ENCODE assay signal across 12 cellular contexts in the genomic region with DNA sequence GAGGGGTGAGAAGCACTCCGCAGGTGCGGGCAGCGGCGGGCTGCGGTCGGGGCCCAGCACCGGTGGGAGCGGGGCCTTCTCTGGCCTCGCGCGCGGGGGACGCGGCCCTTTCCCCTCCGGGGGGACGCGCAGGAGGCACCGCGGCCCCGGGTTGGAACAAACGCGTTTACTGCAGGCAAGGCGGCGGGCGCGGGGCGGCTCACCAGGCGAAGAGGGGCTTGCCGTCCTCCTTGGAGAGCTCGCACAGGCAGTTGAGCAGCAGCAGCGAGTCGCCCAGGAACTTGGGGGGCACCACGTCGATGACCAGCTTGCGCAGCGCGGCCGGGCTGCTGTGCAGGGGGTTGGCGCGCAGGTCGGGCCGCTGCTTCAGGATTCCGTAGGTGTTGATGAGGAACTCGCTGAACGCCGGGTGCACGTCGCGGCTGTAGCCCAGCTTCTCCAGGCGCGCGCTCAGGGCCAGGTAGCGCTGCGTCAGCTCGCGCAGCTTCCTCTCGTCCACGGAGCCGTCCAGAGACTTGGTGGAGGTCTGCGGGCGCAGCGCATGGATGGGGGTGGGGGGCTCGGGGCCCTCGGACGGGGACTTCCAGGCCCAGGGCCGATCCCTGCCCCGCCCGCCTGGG. TPM values are rescaled to one million over a fixed set of nuclear protein-coding genes. Genes with fewer than 3 reads are reported as not detected.
A peak's percentile ranks its signal among the peaks of the same experiment; 100 is the strongest.
DNase-seq lines count a peak whose midpoint lies in the region; ATAC-seq and TF ChIP-seq lines count a peak whose summit lies in the region.
"Had no signal": no experiment of that assay in that cellular context is flagged by ENCODE, and none has a peak within 500 bp of the region (broad histone marks: within the 10 kb centered on the region; RNA-seq: fewer than 3 reads in every experiment).

No MANE protein-coding gene starts in this region.

- intact Hi-C loops in cardiac septum (cut with DNase I) (no loop called here), natural killer cell (cut with micrococcal nuclease) (no loop called here), transverse colon (cut with DNase I; ENCODE audit: low total_unique reads) (no loop called here)
- intact Hi-C loops in activated CD4-positive, alpha-beta memory T cell treated with anti-CD3 and anti-CD28 coated beads for 36 hours (cut with micrococcal nuclease), result no loop called here

- H3K27me3 Mint-ChIP-seq in activated CD4-positive, alpha-beta memory T cell treated with anti-CD3 and anti-CD28 coated beads for 36 hours, result no peaks in the 10 kb centered on the region
- peaks cover 11 to 12% of the 10 kb centered on the region in 2 donors for H3K27me3 Mint-ChIP-seq in natural killer cell (ENCODE audit: low read depth in 2 of 2)
- H3K27me3 Mint-ChIP-seq in effector memory CD8-positive, alpha-beta T cell, result peaks cover 0 to 35% of the 10 kb centered on the region in 2 donors

- H3K27me3 ChIP-seq in right atrium auricular region (no peaks in the 10 kb centered on the region), transverse colon (peaks cover 29% of the 10 kb centered on the region)

- H3K9me3 ChIP-seq in right atrium auricular region (no peaks in the 10 kb centered on the region), transverse colon (no peaks in the 10 kb centered on the region)
- H3K9me3 ChIP-seq: neutrophil, SJSA1 had no signal

- no peak overlapping the region for H3K27ac Mint-ChIP-seq in activated CD4-positive, alpha-beta memory T cell treated with anti-CD3 and anti-CD28 coated beads for 36 hours
- no peak overlapping the region for H3K27ac Mint-ChIP-seq in natural killer cell
- H3K27ac Mint-ChIP-seq in effector memory CD8-positive, alpha-beta T cell, result no peak overlapping the region

- peak; percentile 47 for DNase-seq in cardiac septum (ENCODE audit: low spot score)
- no peak for DNase-seq in right atrium auricular region (ENCODE audit: low spot score)
- DNase-seq in activated CD4-positive, alpha-beta memory T cell treated with anti-CD3 and anti-CD28 coated beads for 36 hours, result peak; percentile 8
- DNase-seq in natural killer cell, result no peak
- peak; percentile 5 for DNase-seq in transverse colon
- DNase-seq in MV-4-11 (lab: John Stamatoyannopoulos, UW), result no peak
- no peak for DNase-seq in NCI-H69 (lab: John Stamatoyannopoulos, UW)
- DNase-seq in effector memory CD8-positive, alpha-beta T cell, result no peak
- DNase-seq: EL had no signal

- H3K4me1 Mint-ChIP-seq in activated CD4-positive, alpha-beta memory T cell treated with anti-CD3 and anti-CD28 coated beads for 36 hours (ENCODE audit: low read depth), result no peaks in the 10 kb centered on the region
- H3K4me1 Mint-ChIP-seq in natural killer cell, result no peaks in the 10 kb centered on the region
- no peaks in the 10 kb centered on the region for H3K4me1 Mint-ChIP-seq in effector memory CD8-positive, alpha-beta T cell (ENCODE audit: low read depth in 2 of 2)

- no peak for TF ChIP-seq EP300 in transverse colon (IDR thresholded peaks at IDR 0.05; ENCODE audit: low read depth)

- CTCF ChIA-PET in activated CD4-positive, alpha-beta memory T cell treated with anti-CD3 and anti-CD28 coated beads for 36 hours (lab: Charles Lee), result no interaction called here

- no peak overlapping the region for H3K4me3 Mint-ChIP-seq in activated CD4-positive, alpha-beta memory T cell treated with anti-CD3 and anti-CD28 coated beads for 36 hours
- peak overlapping the region; percentile 69 for H3K4me3 Mint-ChIP-seq in natural killer cell
- peak overlapping the region in 1 of 2 donors; percentile 33 for H3K4me3 Mint-ChIP-seq in effector memory CD8-positive, alpha-beta T cell

- no peak overlapping the region for H3K27ac ChIP-seq in right atrium auricular region
- no peak overlapping the region for H3K27ac ChIP-seq in transverse colon
- H3K27ac ChIP-seq: neutrophil, SJSA1 had no signal

- H3K9me3 Mint-ChIP-seq in activated CD4-positive, alpha-beta memory T cell treated with anti-CD3 and anti-CD28 coated beads for 36 hours, result no peaks in the 10 kb centered on the region
- H3K9me3 Mint-ChIP-seq in natural killer cell, result no peaks in the 10 kb centered on the region
- no peaks in the 10 kb centered on the region for H3K9me3 Mint-ChIP-seq in effector memory CD8-positive, alpha-beta T cell

- H3K36me3 ChIP-seq in right atrium auricular region (no peaks in the 10 kb centered on the region), transverse colon (no peaks in the 10 kb centered on the region)
- H3K36me3 ChIP-seq: neutrophil, SJSA1 had no signal

- no peaks in the 10 kb centered on the region for H3K4me1 ChIP-seq in right atrium auricular region
- H3K4me1 ChIP-seq in transverse colon, result peaks cover 0 to 3% (median 0%) of the 10 kb centered on the region in 4 donors
- H3K4me1 ChIP-seq: SJSA1 had no signal

- POLR2A ChIA-PET in activated CD4-positive, alpha-beta memory T cell treated with anti-CD3 and anti-CD28 coated beads for 36 hours (lab: Charles Lee), result no interaction called here

- H3K4me3 ChIP-seq in right atrium auricular region (no peak overlapping the region), transverse colon (peak overlapping the region in 1 of 4 donors; percentile 21)
- H3K4me3 ChIP-seq: SJSA1 had no signal

- no peak for TF ChIP-seq POLR2A in transverse colon (IDR thresholded peaks at IDR 0.05)

- WGBS in transverse colon (ENCODE audit: low coverage in 1 of 2), 2 donors, result 64% methylated on average over 64 of the region's 68 CpGs; no CpG with 5 or more reads in 1 of the 2 donors

- TF ChIP-seq CTCF in right atrium auricular region (IDR thresholded peaks at IDR 0.05) (no peak), natural killer cell (IDR thresholded peaks at IDR 0.05) (no peak), transverse colon (IDR thresholded peaks at IDR 0.05) (no peak)

- in situ Hi-C loops in transverse colon (cut with MboI; ENCODE audit: low pct_ligation_motif_present in 1 of 4, low pct_unique_long_range_greater_than_20kb in 1 of 4, low sequenced_read_pairs in 3 of 4), result no loop called here

- peak in 1 of 3 donors; percentile 38 for ATAC-seq in natural killer cell
- ATAC-seq in effector memory CD8-positive, alpha-beta T cell (replicated peaks), result no peak

- H3K36me3 Mint-ChIP-seq in activated CD4-positive, alpha-beta memory T cell treated with anti-CD3 and anti-CD28 coated beads for 36 hours, result no peaks in the 10 kb centered on the region
- no peaks in the 10 kb centered on the region for H3K36me3 Mint-ChIP-seq in natural killer cell
- H3K36me3 Mint-ChIP-seq in effector memory CD8-positive, alpha-beta T cell (ENCODE audit: insufficient read depth), result peaks cover 2% of the 10 kb centered on the region

RNA-seq across cellular contexts. Expression of a gene that starts 5.9 kb away (rescaled TPM):
- total RNA-seq in cardiac septum (0.83 TPM), right atrium auricular region (under 1 TPM in 1 of 2 donors, not detected in 1; 0.24 TPM), natural killer cell (under 1 TPM in 1 of 3 donors, not detected in 2; 0.34 TPM), transverse colon (not detected)
- total RNA-seq in activated CD4-positive, alpha-beta memory T cell treated with anti-CD3 and anti-CD28 coated beads for 36 hours, result under 1 TPM in 1 of 2 experiments, not detected in 1; 0.22 TPM
- total RNA-seq: lung microvascular endothelial cell, SJSA1 had no signal

RNA-seq across cellular contexts. Expression of a gene that starts 23.0 kb away (rescaled TPM):
- total RNA-seq in cardiac septum (7.3 TPM), right atrium auricular region (10 to 100 TPM in 1 of 2 donors, 1 to 10 TPM in 1; 8.7 to 12.5 TPM), natural killer cell (1 to 10 TPM in 2 of 3 donors, under 1 TPM in 1; 0.18 to 4.0 (median 2.7) TPM), transverse colon (10 to 100 TPM in 1 of 4 donors, 1 to 10 TPM in 2, not detected in 1; 1.2 to 11.0 (median 8.5) TPM)
- 1 to 10 TPM; 5.7 to 6.7 TPM for total RNA-seq in activated CD4-positive, alpha-beta memory T cell treated with anti-CD3 and anti-CD28 coated beads for 36 hours

Comparison
In these comparisons a context has a peak if more than half of its experiments do, and no peak if none do; other contexts are left out.
1. DNase-seq: peak in cardiac septum (single experiment), activated CD4-positive, alpha-beta memory T cell treated with anti-CD3 and anti-CD28 coated beads for 36 hours (single experiment) and transverse colon (single experiment); none in right atrium auricular region (single experiment), natural killer cell (single experiment), MV-4-11 (single experiment), NCI-H69 (single experiment) and effector memory CD8-positive, alpha-beta T cell (0 of 3).